ENCODE assay signal across 1 cellular context in genomic region chr6:161137839-161138544, GRCh38.
TF ChIP-seq lines count a peak whose summit lies in the region.

No MANE protein-coding gene starts in this region.

TF ChIP-seq in HepG2, 621 proteins besides CTCF, POLR2A, EP300 and RAD21 (continued from another document):
- TF ChIP-seq ZXDC (CRISPR knock-in tag; IDR thresholded peaks at IDR 0.05) (no peak), MTA1 (CRISPR knock-in tag; IDR thresholded peaks at IDR 0.05; ENCODE audit: borderline replicate concordance) (no peak), ZNF674 (CRISPR knock-in tag; IDR thresholded peaks at IDR 0.05; ENCODE audit: low read depth) (no peak), SRSF1 (optimal IDR thresholded peaks at IDR 0.05; ENCODE audit: low read depth, low read length) (no peak), SETDB1 (CRISPR knock-in tag; IDR thresholded peaks at IDR 0.05; ENCODE audit: borderline replicate concordance) (no peak), FOXO4 (CRISPR knock-in tag; conservative IDR thresholded peaks at IDR 0.05) (no peak), ZNF343 (CRISPR knock-in tag; IDR thresholded peaks at IDR 0.05) (no peak), ZNF547 (CRISPR knock-in tag; IDR thresholded peaks at IDR 0.05) (no peak), MAFF (IDR thresholded peaks at IDR 0.05; ENCODE audit: low read depth, low read length) (no peak)
TF ChIP-seq in HepG2: peak in this region for 0.
